ENCODE assay signal across 22 cellular contexts in the genomic region with DNA sequence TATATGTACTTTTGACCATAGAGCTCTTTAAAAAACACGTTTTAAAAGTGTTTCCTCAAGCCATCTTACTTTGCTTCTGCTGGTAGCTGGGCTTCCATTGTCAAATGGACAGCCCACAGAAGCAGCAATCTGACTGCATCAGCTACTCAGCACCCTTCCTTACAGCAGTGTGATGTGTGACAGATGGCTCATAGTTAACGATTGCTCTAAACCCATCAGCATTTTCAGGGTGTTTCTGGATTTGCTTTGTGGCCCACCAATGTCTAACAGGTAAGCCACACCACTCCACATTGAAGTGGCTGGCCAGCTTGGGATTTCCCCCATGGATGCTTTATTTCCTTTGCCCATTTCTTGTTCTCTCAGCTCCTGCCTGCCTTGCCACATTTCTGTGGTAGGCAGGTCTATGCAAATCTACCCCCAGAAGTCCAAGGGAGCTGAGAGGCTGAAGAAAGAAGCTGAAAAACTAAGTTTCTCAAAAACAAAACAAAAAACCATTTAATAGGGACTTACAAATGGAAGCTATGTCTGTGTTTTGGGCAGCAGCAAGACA. TPM values are rescaled to one million over a fixed set of nuclear protein-coding genes. Genes with fewer than 3 reads are reported as not detected.
DNase-seq lines count a peak whose midpoint lies in the region; ATAC-seq, FAIRE-seq and TF ChIP-seq lines count a peak whose summit lies in the region.
"Had no signal": no experiment of that assay in that cellular context is flagged by ENCODE, and none has a peak within 500 bp of the region (broad histone marks: within the 10 kb centered on the region; RNA-seq: fewer than 3 reads in every experiment).

No MANE protein-coding gene starts in this region.

- peaks cover 8% of the 10 kb centered on the region for H3K36me3 Mint-ChIP-seq in glutamatergic neuron (ENCODE audit: unreplicated experiment)

- DNase-seq in NCI-H82 (lab: John Stamatoyannopoulos, UW) (peak; percentile 30), NCI-H82 treated with DMSO at 0.1 percent for 48 hours (lab: John Stamatoyannopoulos, UW; ENCODE audit: unreplicated experiment) (no peak), glutamatergic neuron (no peak), left colon (no peak), HTR-8/SVneo (ENCODE audit: insufficient read length, low spot score) (no peak), middle frontal gyrus (ENCODE audit: extremely low spot score, low spot score) (no peak)
- DNase-seq: AML-193; Caco-2; CD4-positive, alpha-beta T cell; HCEC 1CT; IMR-90 had no signal

- no peak for FAIRE-seq in HTR-8/SVneo (lab: Jason Lieb, UNC)
- FAIRE-seq: A549, D721Med, G401.6, GM12892, GM18507, GM19239, H54, K562 had no signal

- H3K9me3 Mint-ChIP-seq in glutamatergic neuron (ENCODE audit: unreplicated experiment): peaks cover 4% of the 10 kb centered on the region

- TF ChIP-seq CTCF in glutamatergic neuron (IDR thresholded peaks at IDR 0.05; ENCODE audit: partially characterized antibody, unreplicated experiment): no peak

- ATAC-seq in HG02943 (IDR thresholded peaks at IDR 0.05; ENCODE audit: low read depth, unreplicated experiment) (peak; percentile 80), HG03520 (IDR thresholded peaks at IDR 0.05; ENCODE audit: unreplicated experiment) (peak; percentile 49), left colon (no peak)
- ATAC-seq: A549, GM23338, K562 had no signal

- H3K4me3 Mint-ChIP-seq in glutamatergic neuron (ENCODE audit: unreplicated experiment): no peak overlapping the region
- H3K4me3 Mint-ChIP-seq: CD4-positive, alpha-beta T cell; GM23338 had no signal

- intact Hi-C loops in left colon (cut with DNase I, micrococcal nuclease): no loop called here

- peak overlapping the region; percentile 54 for H3K27ac Mint-ChIP-seq in glutamatergic neuron (ENCODE audit: unreplicated experiment)
- H3K27ac Mint-ChIP-seq: CD4-positive, alpha-beta T cell; GM23338 had no signal

- H3K4me1 Mint-ChIP-seq in glutamatergic neuron (ENCODE audit: low read depth, unreplicated experiment): peaks cover 5% of the 10 kb centered on the region
- H3K4me1 Mint-ChIP-seq: GM23338 had no signal

- peaks cover 4% of the 10 kb centered on the region for H3K27me3 Mint-ChIP-seq in glutamatergic neuron (ENCODE audit: unreplicated experiment)

RNA-seq across cellular contexts. Expression of a gene that starts 7.3 kb away (rescaled TPM):
- total RNA-seq in glutamatergic neuron (ENCODE audit: unreplicated experiment) (74.4 TPM), left colon (100 to 1,000 TPM in 1 of 2 donors, 10 to 100 TPM in 1; 99.5 to 103 TPM)
